ENCODE assay signal across 21 cellular contexts in the genomic region with DNA sequence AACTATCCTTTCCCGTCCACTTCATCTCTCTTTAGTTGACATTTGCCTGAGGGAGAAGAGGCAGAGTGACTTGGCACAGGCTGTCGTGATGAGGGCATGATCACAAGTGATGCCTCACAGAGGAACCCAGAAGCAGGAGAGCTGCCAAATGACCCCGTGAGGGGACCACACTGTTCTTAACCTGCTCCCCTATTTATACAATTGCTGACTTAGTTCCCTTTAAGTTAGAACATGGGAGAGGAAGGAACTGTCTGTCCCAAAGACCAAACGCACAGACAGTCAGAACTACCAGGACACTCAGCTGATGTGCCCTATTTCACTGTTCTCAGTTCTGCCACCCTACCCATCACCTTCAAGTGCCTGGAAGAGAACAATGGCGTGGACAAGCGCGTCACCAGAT.
A peak's percentile ranks its signal among the peaks of the same experiment; 100 is the strongest.
DNase-seq lines count a peak whose midpoint lies in the region; ATAC-seq and TF ChIP-seq lines count a peak whose summit lies in the region.
"Had no signal": no experiment of that assay in that cellular context is flagged by ENCODE, and none has a peak within 500 bp of the region (broad histone marks: within the 10 kb centered on the region; RNA-seq: fewer than 3 reads in every experiment).

No MANE protein-coding gene starts in this region.

- H3K9me3 ChIP-seq in Caco-2 = no peaks in the 10 kb centered on the region
- no peaks in the 10 kb centered on the region for H3K9me3 ChIP-seq in gastroesophageal sphincter
- no peaks in the 10 kb centered on the region for H3K9me3 ChIP-seq in left lung
- no peaks in the 10 kb centered on the region for H3K9me3 ChIP-seq in suprapubic skin
- H3K9me3 ChIP-seq in BE2C = no peaks in the 10 kb centered on the region
- H3K9me3 ChIP-seq: SJSA1 had no signal

- no TSS peak for BruUV-seq in Caco-2 (replicated peaks; lab: Mats Ljungman, UMichigan)

- no peaks in the 10 kb centered on the region for H3K27me3 Mint-ChIP-seq in Caco-2 (ENCODE audit: insufficient read depth, unreplicated experiment)
- H3K27me3 Mint-ChIP-seq: activated naive CD8-positive, alpha-beta T cell treated with anti-CD3 and anti-CD28 coated beads for 36 hours; CD4-positive, alpha-beta T cell had no signal

- H3K36me3 ChIP-seq in Caco-2 (ENCODE audit: control insufficient read depth, insufficient read depth, low read length) (peaks cover 2% of the 10 kb centered on the region; the same call in 1 of the 2 replicates), gastroesophageal sphincter (no peaks in the 10 kb centered on the region), left lung (peaks cover 0 to 3% of the 10 kb centered on the region in 2 donors), suprapubic skin (no peaks in the 10 kb centered on the region), BE2C (no peaks in the 10 kb centered on the region)
- H3K36me3 ChIP-seq: brain microvascular endothelial cell had no signal

- TF ChIP-seq POLR2A in gastroesophageal sphincter (IDR thresholded peaks at IDR 0.05) = no peak
- no peak for TF ChIP-seq POLR2A in suprapubic skin (IDR thresholded peaks at IDR 0.05)

- TF ChIP-seq CTCF in Caco-2 (IDR thresholded peaks at IDR 0.05; ENCODE audit: insufficient read depth in 1 of 2, low read depth in 1 of 2, low read length in 1 of 2, severe bottlenecking in 1 of 2, unreplicated experiment in 1 of 2) (no peak), gastroesophageal sphincter (IDR thresholded peaks at IDR 0.05) (no peak), left lung (IDR thresholded peaks at IDR 0.05) (no peak), suprapubic skin (IDR thresholded peaks at IDR 0.05) (no peak), BE2C (IDR thresholded peaks at IDR 0.05; ENCODE audit: low read depth, low read length) (no peak)

- POLR2A ChIA-PET in Caco-2 (lab: Charles Lee) = no interaction called here

- DNase-seq in Caco-2 = no peak
- peak in 1 of 2 donors; percentile 81 for DNase-seq in left lung
- DNase-seq in suprapubic skin (ENCODE audit: low spot score in 2 of 2) = no peak
- DNase-seq in BE2C = no peak
- no peak for DNase-seq in NCI-H748 (lab: John Stamatoyannopoulos, UW; ENCODE audit: unreplicated experiment)
- DNase-seq: ACHN; activated CD4-positive, alpha-beta T cell treated with anti-CD3 and anti-CD28 coated beads for 36 hours; activated naive CD8-positive, alpha-beta T cell treated with anti-CD3 and anti-CD28 coated beads for 36 hours; brain microvascular endothelial cell; CD4-positive, alpha-beta T cell; foreskin fibroblast; MV-4-11; NCI-H1694 treated with DMSO at 0.1 percent for 48 hours; NCI-H774; stimulated activated CD4-positive, alpha-beta T cell treated with anti-CD3 and anti-CD28 coated beads, Interleukin-4, amount 100 ng/mL, for 4 hours had no signal

- H3K4me1 ChIP-seq in Caco-2 = no peaks in the 10 kb centered on the region
- H3K4me1 ChIP-seq in gastroesophageal sphincter = no peaks in the 10 kb centered on the region
- peaks cover 0 to 15% of the 10 kb centered on the region in 2 donors for H3K4me1 ChIP-seq in left lung
- H3K4me1 ChIP-seq in suprapubic skin = peaks cover 5% of the 10 kb centered on the region
- no peaks in the 10 kb centered on the region for H3K4me1 ChIP-seq in BE2C
- H3K4me1 ChIP-seq: SJSA1 had no signal

- H3K4me1 Mint-ChIP-seq in Caco-2 (ENCODE audit: low read depth, unreplicated experiment) = peaks cover 13% of the 10 kb centered on the region
- H3K4me1 Mint-ChIP-seq: activated CD4-positive, alpha-beta T cell treated with anti-CD3 and anti-CD28 coated beads for 36 hours; activated naive CD8-positive, alpha-beta T cell treated with anti-CD3 and anti-CD28 coated beads for 36 hours had no signal

- H3K9me3 Mint-ChIP-seq in Caco-2 (ENCODE audit: unreplicated experiment) = no peaks in the 10 kb centered on the region
- H3K9me3 Mint-ChIP-seq: activated naive CD8-positive, alpha-beta T cell treated with anti-CD3 and anti-CD28 coated beads for 36 hours; CD4-positive, alpha-beta T cell; neural crest cell had no signal

- no peak overlapping the region for H3K27ac ChIP-seq in gastroesophageal sphincter
- no peak overlapping the region for H3K27ac ChIP-seq in left lung
- H3K27ac ChIP-seq in suprapubic skin = no peak overlapping the region
- H3K27ac ChIP-seq: brain microvascular endothelial cell, KMS-11, SJSA1 had no signal

- no peak for TF ChIP-seq EP300 in gastroesophageal sphincter (IDR thresholded peaks at IDR 0.05)
- peak; percentile 51 for TF ChIP-seq EP300 in suprapubic skin (IDR thresholded peaks at IDR 0.05)

- CTCF ChIA-PET in Caco-2 (lab: Charles Lee) = no interaction called here

- ATAC-seq in gastroesophageal sphincter (peak; percentile 82), left lung (peak; percentile 54), HG02840 (IDR thresholded peaks at IDR 0.05; ENCODE audit: low FRiP score, unreplicated experiment) (no peak), GM19023 (IDR thresholded peaks at IDR 0.05; ENCODE audit: unreplicated experiment) (no peak)
- ATAC-seq: activated CD4-positive, alpha-beta T cell treated with anti-CD3 and anti-CD28 coated beads for 36 hours had no signal

- H3K4me3 Mint-ChIP-seq in Caco-2 (ENCODE audit: unreplicated experiment) = no peak overlapping the region
- H3K4me3 Mint-ChIP-seq: activated CD4-positive, alpha-beta T cell treated with anti-CD3 and anti-CD28 coated beads for 36 hours; activated naive CD8-positive, alpha-beta T cell treated with anti-CD3 and anti-CD28 coated beads for 36 hours; CD4-positive, alpha-beta T cell; neural crest cell had no signal

- H3K4me3 ChIP-seq in Caco-2 (ENCODE audit: low read depth, low read length) = no peak overlapping the region
- H3K4me3 ChIP-seq in gastroesophageal sphincter = no peak overlapping the region
- H3K4me3 ChIP-seq in left lung = no peak overlapping the region
- H3K4me3 ChIP-seq in suprapubic skin = no peak overlapping the region
- H3K4me3 ChIP-seq in BE2C (ENCODE audit: low read depth, low read length) = no peak overlapping the region
- H3K4me3 ChIP-seq: SJSA1 had no signal

- H3K27me3 ChIP-seq in Caco-2 (replicated peaks; ENCODE audit: control insufficient read depth, insufficient read depth, low read length) (no peaks in the 10 kb centered on the region), gastroesophageal sphincter (no peaks in the 10 kb centered on the region), left lung (no peaks in the 10 kb centered on the region), suprapubic skin (no peaks in the 10 kb centered on the region), BE2C (no peaks in the 10 kb centered on the region; the same call in 1 of the 2 replicates)
- H3K27me3 ChIP-seq: brain microvascular endothelial cell, SJSA1 had no signal

- peak overlapping the region; percentile 53 for H3K27ac Mint-ChIP-seq in Caco-2 (ENCODE audit: unreplicated experiment)
- H3K27ac Mint-ChIP-seq: activated CD4-positive, alpha-beta T cell treated with anti-CD3 and anti-CD28 coated beads for 36 hours; activated naive CD8-positive, alpha-beta T cell treated with anti-CD3 and anti-CD28 coated beads for 36 hours; CD4-positive, alpha-beta T cell had no signal

- intact Hi-C loops in Caco-2 (cut with micrococcal nuclease; ENCODE audit: unreplicated experiment) (no loop called here), left lung (cut with DNase I) (no loop called here)

- 88% methylated on average over 3 to 7 of the region's 7 CpGs for WGBS in gastroesophageal sphincter (ENCODE audit: low coverage in 1 of 2), 2 donors
- 75% methylated on average over 7 of the region's 7 CpGs for WGBS in suprapubic skin

- H3K36me3 Mint-ChIP-seq in Caco-2 (ENCODE audit: insufficient read depth, unreplicated experiment) = peaks cover 76% of the 10 kb centered on the region
- H3K36me3 Mint-ChIP-seq: activated naive CD8-positive, alpha-beta T cell treated with anti-CD3 and anti-CD28 coated beads for 36 hours had no signal

Comparison
In these comparisons a context has a peak if more than half of its experiments do, and no peak if none do; other contexts are left out.
1. ATAC-seq: peak in gastroesophageal sphincter (single experiment) and left lung (single experiment); none in HG02840 (single experiment) and GM19023 (single experiment).